Comparison of ENCODE assay signal across 9 cellular contexts in the genomic region with DNA sequence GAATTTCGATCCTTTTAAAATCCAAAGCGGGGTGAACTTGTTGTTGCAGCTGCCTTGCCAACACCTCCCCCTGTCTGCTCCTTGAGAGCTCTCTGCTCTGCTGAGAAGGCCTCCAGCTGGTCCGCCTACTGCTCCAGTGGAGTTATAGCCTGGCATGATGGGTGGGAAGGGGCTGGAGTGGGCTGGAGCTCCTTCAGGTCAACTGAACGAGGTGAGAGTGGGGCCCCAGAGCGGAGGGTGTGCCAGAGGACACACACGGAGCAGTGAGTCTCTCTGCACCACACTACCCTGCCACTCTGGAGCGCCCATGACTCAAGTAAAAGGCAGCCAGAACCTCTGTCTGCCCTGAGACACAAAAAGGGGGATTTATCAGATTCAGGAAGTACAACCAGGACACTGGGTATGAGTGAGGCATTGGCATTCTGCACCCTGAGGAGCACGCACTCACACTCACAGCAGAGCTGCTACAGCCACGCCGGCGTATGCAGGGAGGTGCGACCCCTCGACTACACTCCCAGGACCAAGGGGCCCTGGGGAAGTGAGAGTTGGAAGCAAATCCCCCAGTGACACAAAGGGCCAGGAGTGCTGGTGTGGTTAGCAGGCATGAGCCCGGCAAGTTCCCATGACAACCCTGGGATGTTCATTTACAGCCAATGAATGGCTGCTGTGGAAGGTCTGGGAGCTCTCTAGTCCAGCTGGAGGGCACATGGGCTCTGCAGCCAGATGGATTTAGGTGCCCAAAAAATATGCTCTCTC. TPM values are rescaled to one million over a fixed set of nuclear protein-coding genes. Genes with fewer than 3 reads are reported as not detected.
DNase-seq lines count a peak whose midpoint lies in the region; ATAC-seq, FAIRE-seq and TF ChIP-seq lines count a peak whose summit lies in the region.
"Had no signal": no experiment of that assay in that cellular context is flagged by ENCODE, and none has a peak within 500 bp of the region (broad histone marks: within the 10 kb centered on the region; RNA-seq: fewer than 3 reads in every experiment).

No MANE protein-coding gene starts in this region.

- peak overlapping the region; percentile 46; the same call in 1 of the 2 replicates for H2BK15ac ChIP-seq in H1 (ENCODE audit: low read length)

- WGBS in H1 (ENCODE audit: extremely low coverage in 1 of 2, insufficient coverage in 1 of 2, insufficient read length in 1 of 2, insufficient replicate concordance in 2 of 2, low coverage in 1 of 2, low lambda C conversion rate in 2 of 2, missing lambda C conversion rate in 1 of 2), 2 experiments: 93% methylated on average over 14 of the region's 14 CpGs; no CpG with 5 or more reads in 1 of the 2 experiments

- H3K27me3 ChIP-seq in H1 (replicated peaks in 1 of 4; ENCODE audit: control insufficient read depth in 3 of 4, extremely low read depth in 1 of 4, insufficient read depth in 3 of 4, low read length in 3 of 4) (no peaks in the 10 kb centered on the region), neural progenitor cell (no peaks in the 10 kb centered on the region)

- no peak for TF ChIP-seq EP300 in H1 (IDR thresholded peaks at IDR 0.05; ENCODE audit: borderline replicate concordance in 1 of 2, low read depth in 2 of 2, low read length in 2 of 2)

- H4K5ac ChIP-seq in H1 (ENCODE audit: insufficient read length, low read depth, low read length): no peak overlapping the region

- no peak for FAIRE-seq in H1 (lab: Jason Lieb, UNC)
- FAIRE-seq: endometrium had no signal

- H3K4me3 ChIP-seq in H1 (ENCODE audit: extremely low read depth in 1 of 4, insufficient read depth in 2 of 4, low read depth in 3 of 4, low read length in 4 of 4): no peak overlapping the region
- H3K4me3 ChIP-seq in neural progenitor cell: no peak overlapping the region

- H4K20me1 ChIP-seq in H1 (replicated peaks in 1 of 2; ENCODE audit: control insufficient read depth in 1 of 2, insufficient read depth in 2 of 2, low read length in 2 of 2) (peaks cover 0 to 3% of the 10 kb centered on the region in 2 experiments), neural progenitor cell (ENCODE audit: low read depth) (no peaks in the 10 kb centered on the region)

- no peak overlapping the region for H3K18ac ChIP-seq in H1 (ENCODE audit: extremely low read depth, low read length)

- H3K9me3 ChIP-seq in H1 (ENCODE audit: insufficient read depth in 2 of 2, low read depth in 1 of 2, low read length in 1 of 2) (no peaks in the 10 kb centered on the region), neural progenitor cell (ENCODE audit: low read depth) (no peaks in the 10 kb centered on the region)

- H3K36me3 Mint-ChIP-seq in CD14-positive monocyte: peaks cover 77 to 89% of the 10 kb centered on the region in 2 donors
- H3K36me3 Mint-ChIP-seq in neural progenitor cell: peaks cover 21% of the 10 kb centered on the region
- peaks cover 24% of the 10 kb centered on the region for H3K36me3 Mint-ChIP-seq in type B pancreatic cell

- H3K23me2 ChIP-seq in H1 (ENCODE audit: low read depth, low read length): no peaks in the 10 kb centered on the region

- H3K27me3 Mint-ChIP-seq in CD14-positive monocyte (ENCODE audit: low read depth in 3 of 3) (no peaks in the 10 kb centered on the region), neural progenitor cell (ENCODE audit: insufficient read depth, low read depth) (peaks cover 2% of the 10 kb centered on the region), type B pancreatic cell (no peaks in the 10 kb centered on the region)

- H3K4me1 Mint-ChIP-seq in CD14-positive monocyte (peaks cover 37% of the 10 kb centered on the region), neural progenitor cell (peaks cover 25% of the 10 kb centered on the region), type B pancreatic cell (ENCODE audit: unreplicated experiment) (peaks cover 16% of the 10 kb centered on the region)

- H3K4me1 ChIP-seq in H1 (replicated peaks in 1 of 4; ENCODE audit: control insufficient read depth in 3 of 4, insufficient read depth in 4 of 4, low read length in 3 of 4) (peaks cover 0 to 6% (median 0%) of the 10 kb centered on the region in 4 experiments; a peak in 1 of 7 replicates), neural progenitor cell (peaks cover 18% of the 10 kb centered on the region)

- no peak overlapping the region for H2BK12ac ChIP-seq in H1 (ENCODE audit: low read depth, low read length)

- DNase-seq in CD14-positive monocyte (ENCODE audit: low spot score) (no peak), NCI-H226 (peak; percentile 92), H1 (ENCODE audit: low read depth in 1 of 2, low spot score in 2 of 2) (no peak), neural progenitor cell (ENCODE audit: low spot score) (peak; percentile 91), type B pancreatic cell (ENCODE audit: extremely low spot score, unreplicated experiment) (no peak)

- H3K27ac Mint-ChIP-seq in CD14-positive monocyte (peak overlapping the region; percentile 66 to 93 (median 80)), neural progenitor cell (peak overlapping the region; percentile 92), type B pancreatic cell (no peak overlapping the region)

- no peaks in the 10 kb centered on the region; the same call in 1 of the 2 replicates for H3K79me1 ChIP-seq in H1 (ENCODE audit: low read depth, low read length)

- no peak overlapping the region for H4K8ac ChIP-seq in H1 (ENCODE audit: extremely low read depth, insufficient read depth, low read length)

- no peak overlapping the region for H3K14ac ChIP-seq in H1 (ENCODE audit: insufficient read length)

- no peak overlapping the region for H3K23ac ChIP-seq in H1 (ENCODE audit: insufficient read length)

- H4K91ac ChIP-seq in H1 (replicated peaks; ENCODE audit: insufficient read length, low read length): no peak overlapping the region

- H3K4me3 Mint-ChIP-seq in CD14-positive monocyte (peak overlapping the region in 1 of 2 donors; percentile 37), neural progenitor cell (peak overlapping the region; percentile 43), type B pancreatic cell (no peak overlapping the region)

- H2BK120ac ChIP-seq in H1 (replicated peaks; ENCODE audit: low read depth, low read length): no peak overlapping the region

- H3K36me3 ChIP-seq in H1 (ENCODE audit: control insufficient read depth in 2 of 4, insufficient read depth in 4 of 4, low read length in 3 of 4) (peaks cover 4 to 30% (median 16%) of the 10 kb centered on the region in 4 experiments; a peak in 7 of 8 replicates), neural progenitor cell (no peaks in the 10 kb centered on the region)

- ATAC-seq in GM18909 (IDR thresholded peaks at IDR 0.05; ENCODE audit: poor library complexity, unreplicated experiment) (no peak), HG03280 (IDR thresholded peaks at IDR 0.05; ENCODE audit: unreplicated experiment) (no peak), GM18519 (IDR thresholded peaks at IDR 0.05; ENCODE audit: low FRiP score, unreplicated experiment) (no peak)

- H3K4ac ChIP-seq in H1 (replicated peaks; ENCODE audit: insufficient read length, low read depth, low read length): no peak overlapping the region

- POLR2A ChIA-PET in H1 (lab: Charles Lee; ENCODE audit: partially characterized antibody): interaction anchor here (0.8 to 4.4 kb wide), 6 partner anchors 9 to 89 kb away, joined by 3 to 19 read pairs (median 4); no protein-coding TSS in a partner anchor

- no peak for TF ChIP-seq CTCF in CD14-positive monocyte (IDR thresholded peaks at IDR 0.05)
- TF ChIP-seq CTCF in H1 (IDR thresholded peaks at IDR 0.05; ENCODE audit: control extremely low read depth in 1 of 3, insufficient read depth in 1 of 3, low read depth in 1 of 3, low read length in 3 of 3): no peak
- TF ChIP-seq CTCF in neural progenitor cell (IDR thresholded peaks at IDR 0.05): no peak
- no peak for TF ChIP-seq CTCF in type B pancreatic cell (conservative IDR thresholded peaks at IDR 0.05)

- no peak for TF ChIP-seq POLR2A in H1 (IDR thresholded peaks at IDR 0.05; ENCODE audit: control extremely low read depth in 1 of 2, low read depth in 2 of 2, low read length in 2 of 2)

- peak overlapping the region; percentile 52; the same call in 1 of the 2 replicates for H2BK5ac ChIP-seq in H1 (ENCODE audit: low read depth, low read length)

- TF ChIP-seq RAD21 in H1 (IDR thresholded peaks at IDR 0.05 in 1 of 2, conservative IDR thresholded peaks at IDR 0.05 in 1 of 2; ENCODE audit: low read depth in 2 of 2, low read length in 2 of 2): no peak

- peaks cover 2% of the 10 kb centered on the region for H3F3A ChIP-seq in neural progenitor cell (ENCODE audit: low read depth)

- H3K9ac ChIP-seq in H1 (replicated peaks in 1 of 4; ENCODE audit: extremely low read depth in 1 of 4, low read depth in 3 of 4, low read length in 3 of 4) (0 out of 7 replicates have a peak overlapping the region, but pooled peaks of 1 of the 4 experiments have one; percentile 9), neural progenitor cell (no peak overlapping the region)

- H3K27ac ChIP-seq in H1 (ENCODE audit: low read depth, low read length) (no peak overlapping the region), neural progenitor cell (no peak overlapping the region)

- H3K79me2 ChIP-seq in H1 (ENCODE audit: control insufficient read depth in 1 of 2, insufficient read depth in 2 of 2, low read length in 2 of 2) (no peaks in the 10 kb centered on the region), neural progenitor cell (ENCODE audit: low read depth) (no peaks in the 10 kb centered on the region)

- H3K4me2 ChIP-seq in H1 (ENCODE audit: insufficient read depth in 1 of 2, low read depth in 2 of 2, low read length in 2 of 2) (no peak overlapping the region), neural progenitor cell (peak overlapping the region; percentile 60)

- CTCF ChIA-PET in H1 (lab: Charles Lee; ENCODE audit: partially characterized antibody): interaction anchor here (0.6 to 13.3 kb wide), 10 partner anchors 9 to 218 kb away, joined by 3 to 150 read pairs (median 3); no protein-coding TSS in a partner anchor

- H2AK5ac ChIP-seq in H1 (ENCODE audit: low read depth, low read length): no peak overlapping the region

- no peak overlapping the region for H2BK20ac ChIP-seq in H1 (ENCODE audit: low read length)

- H3K9me3 Mint-ChIP-seq in CD14-positive monocyte: peaks cover 0 to 2% (median 0%) of the 10 kb centered on the region in 7 donors
- no peaks in the 10 kb centered on the region for H3K9me3 Mint-ChIP-seq in neural progenitor cell
- no peaks in the 10 kb centered on the region for H3K9me3 Mint-ChIP-seq in type B pancreatic cell

- intact Hi-C loops in CD14-positive monocyte (cut with micrococcal nuclease): loop anchor here in 1 of 2 donors (2.0 kb wide), 1 partner anchor 17 kb away; no protein-coding TSS in a partner anchor

- no peak overlapping the region for H3K56ac ChIP-seq in H1 (replicated peaks; ENCODE audit: insufficient read length, low read depth, low read length)

- H2AFZ ChIP-seq in H1 (ENCODE audit: low read length) (no peak overlapping the region), neural progenitor cell (replicated peaks) (no peak overlapping the region)

RNA-seq across cellular contexts. Expression of gene EVA1B, which starts 28.0 kb away (rescaled TPM):
- polyA plus RNA-seq in CD14-positive monocyte (10 to 100 TPM; 16.6 to 19.1 TPM), H1 (2011; rRNA removed) (19.9 and 23.8 TPM in 2 replicates)
- 10.0 and 10.3 TPM in 2 replicates for total RNA-seq in H1 (2021; fragmentation: NEBNext Ultra II Directional; extraction: Animal tissue kit (Norgen Biotek cat#: 25700))
- 13.1 TPM for polyA plus RNA-seq in H1 (2011; cell fraction: cytosol; rRNA removed)
- polyA plus RNA-seq in H1 (2011; cell fraction: nucleus; rRNA removed): 14.2 TPM
- 5.2 to 15.9 TPM (median 12.6 TPM) in 4 replicates for polyA plus RNA-seq in H1 (2012, experiment 1 of 2)
- 12.2 TPM for polyA plus RNA-seq in H1 (2012, experiment 2 of 2)
- polyA plus RNA-seq in H1 (2013, experiment 1 of 2): 19.7 TPM
- polyA plus RNA-seq in H1 (2013, experiment 2 of 2): 24.7 TPM
- polyA minus RNA-seq in H1 (2011; rRNA and poly(A)+ RNA removed): 0.47 TPM in 1 of 2 replicates, not detected in the other
- polyA minus RNA-seq in H1 (2011; cell fraction: cytosol; rRNA and poly(A)+ RNA removed): 5.9 TPM
- polyA minus RNA-seq in H1 (2011; cell fraction: nucleus; rRNA and poly(A)+ RNA removed): 3.5 TPM
- total RNA-seq in neural progenitor cell (ENCODE audit: low replicate concordance) (3.1 and 14.7 TPM in 2 replicates), type B pancreatic cell (ENCODE audit: low replicate concordance) (23.3 and 39.5 TPM in 2 replicates)

RNA-seq across cellular contexts. Expression of gene STK40, which starts 34.3 kb away (rescaled TPM):
- polyA plus RNA-seq in CD14-positive monocyte (10 to 100 TPM; 40.2 to 65.9 TPM), H1 (2011; rRNA removed) (13.6 and 18.4 TPM in 2 replicates)
- total RNA-seq in H1 (2021; fragmentation: NEBNext Ultra II Directional; extraction: Animal tissue kit (Norgen Biotek cat#: 25700)): 25.3 and 28.6 TPM in 2 replicates
- 13.7 TPM for polyA plus RNA-seq in H1 (2011; cell fraction: cytosol; rRNA removed)
- 21.5 TPM for polyA plus RNA-seq in H1 (2011; cell fraction: nucleus; rRNA removed)
- 13.3 to 18.6 TPM (median 17.3 TPM) in 4 replicates for polyA plus RNA-seq in H1 (2012, experiment 1 of 2)
- polyA plus RNA-seq in H1 (2012, experiment 2 of 2): 17.6 TPM
- polyA plus RNA-seq in H1 (2013, experiment 1 of 2): 16.9 TPM
- 16.6 TPM for polyA plus RNA-seq in H1 (2013, experiment 2 of 2)
- 16.3 and 18.9 TPM in 2 replicates for polyA minus RNA-seq in H1 (2011; rRNA and poly(A)+ RNA removed)
- 9.5 TPM for polyA minus RNA-seq in H1 (2011; cell fraction: cytosol; rRNA and poly(A)+ RNA removed)
- 5.5 TPM for polyA minus RNA-seq in H1 (2011; cell fraction: nucleus; rRNA and poly(A)+ RNA removed)
- total RNA-seq in neural progenitor cell (ENCODE audit: low replicate concordance) (5.3 and 14.7 TPM in 2 replicates), type B pancreatic cell (ENCODE audit: low replicate concordance) (58.5 and 59.5 TPM in 2 replicates)

RNA-seq across cellular contexts. Expression of gene SH3D21, which starts 45.2 kb away (rescaled TPM):
- not detected for polyA plus RNA-seq in CD14-positive monocyte
- total RNA-seq in H1 (2021; fragmentation: NEBNext Ultra II Directional; extraction: Animal tissue kit (Norgen Biotek cat#: 25700)): 8.6 and 9.8 TPM in 2 replicates
- polyA plus RNA-seq in H1 (2011; rRNA removed): 3.4 and 5.1 TPM in 2 replicates
- polyA plus RNA-seq in H1 (2011; cell fraction: cytosol; rRNA removed): 5.9 TPM
- 37.3 TPM for polyA plus RNA-seq in H1 (2011; cell fraction: nucleus; rRNA removed)
- 9.1 to 11.5 TPM (median 10.7 TPM) in 4 replicates for polyA plus RNA-seq in H1 (2012, experiment 1 of 2)
- polyA plus RNA-seq in H1 (2012, experiment 2 of 2): 6.0 TPM
- polyA plus RNA-seq in H1 (2013, experiment 1 of 2): 7.1 TPM
- polyA plus RNA-seq in H1 (2013, experiment 2 of 2): 5.3 TPM
- polyA minus RNA-seq in H1 (2011; rRNA and poly(A)+ RNA removed): 4.2 TPM in 2 replicates
- 4.1 TPM for polyA minus RNA-seq in H1 (2011; cell fraction: cytosol; rRNA and poly(A)+ RNA removed)
- polyA minus RNA-seq in H1 (2011; cell fraction: nucleus; rRNA and poly(A)+ RNA removed): 13.3 TPM
- 6.1 and 15.1 TPM in 2 replicates for total RNA-seq in neural progenitor cell (ENCODE audit: low replicate concordance)
- total RNA-seq in type B pancreatic cell (ENCODE audit: low replicate concordance): 15.7 and 32.5 TPM in 2 replicates

RNA-seq across cellular contexts. Expression of gene LSM10, which starts 46.3 kb away (rescaled TPM):
- polyA plus RNA-seq in CD14-positive monocyte: 100 to 1,000 TPM; 224 to 234 TPM
- total RNA-seq in H1 (2021; fragmentation: NEBNext Ultra II Directional; extraction: Animal tissue kit (Norgen Biotek cat#: 25700)): 59.1 and 59.5 TPM in 2 replicates
- polyA plus RNA-seq in H1 (2011; rRNA removed): 127 and 140 TPM in 2 replicates
- 111 TPM for polyA plus RNA-seq in H1 (2011; cell fraction: cytosol; rRNA removed)
- 81.9 TPM for polyA plus RNA-seq in H1 (2011; cell fraction: nucleus; rRNA removed)
- 50.0 to 87.8 TPM (median 80.4 TPM) in 4 replicates for polyA plus RNA-seq in H1 (2012, experiment 1 of 2)
- 128 TPM for polyA plus RNA-seq in H1 (2012, experiment 2 of 2)
- polyA plus RNA-seq in H1 (2013, experiment 1 of 2): 49.0 TPM
- polyA plus RNA-seq in H1 (2013, experiment 2 of 2): 51.5 TPM
- polyA minus RNA-seq in H1 (2011; rRNA and poly(A)+ RNA removed): 48.7 and 51.4 TPM in 2 replicates
- 28.0 TPM for polyA minus RNA-seq in H1 (2011; cell fraction: cytosol; rRNA and poly(A)+ RNA removed)
- 25.3 TPM for polyA minus RNA-seq in H1 (2011; cell fraction: nucleus; rRNA and poly(A)+ RNA removed)
- total RNA-seq in neural progenitor cell (ENCODE audit: low replicate concordance): 8.6 and 10.2 TPM in 2 replicates
- 32.3 and 36.4 TPM in 2 replicates for total RNA-seq in type B pancreatic cell (ENCODE audit: low replicate concordance)

Comparison
In these comparisons a context has a peak if more than half of its experiments do, and no peak if none do; other contexts are left out.
1. DNase-seq: peak in NCI-H226 (single experiment) and neural progenitor cell (single experiment); none in CD14-positive monocyte (single experiment), H1 (0 of 2) and type B pancreatic cell (single experiment).